28 cellular contexts compared by ENCODE assay signal in the genomic region with DNA sequence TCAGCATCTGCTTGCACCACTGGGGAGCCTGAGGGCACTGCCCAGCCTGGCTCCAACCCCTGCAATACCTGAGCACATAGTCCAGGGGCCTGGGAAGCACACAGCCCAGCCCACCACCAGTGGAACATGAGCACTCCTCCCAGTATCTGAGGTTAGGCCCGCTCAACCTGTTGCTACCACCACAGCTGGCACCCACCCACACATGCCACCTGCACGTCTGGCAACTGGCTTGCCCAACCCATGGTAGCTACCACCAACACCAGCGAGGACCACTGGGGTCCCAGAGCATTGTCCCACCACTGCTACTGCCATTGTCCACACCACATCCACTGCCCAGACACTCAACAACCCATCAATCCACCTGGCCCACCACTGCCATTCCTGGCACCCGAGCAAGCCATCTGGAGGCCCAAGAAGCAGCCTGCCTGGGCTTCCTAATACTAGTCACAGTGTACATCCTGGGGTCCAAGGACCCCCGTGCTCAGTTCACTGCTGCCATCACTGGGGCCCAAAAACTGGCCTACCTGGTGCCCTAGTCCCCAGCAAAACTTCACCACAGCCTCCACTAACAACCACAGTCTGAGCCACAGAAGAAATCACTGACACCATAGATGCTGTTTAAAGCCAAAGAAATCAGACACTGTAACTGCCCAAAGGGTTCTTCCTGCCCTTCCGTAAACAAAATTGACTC.
A peak's percentile ranks its signal among the peaks of the same experiment; 100 is the strongest.
DNase-seq lines count a peak whose midpoint lies in the region; ATAC-seq, FAIRE-seq and TF ChIP-seq lines count a peak whose summit lies in the region.
"Had no signal": no experiment of that assay in that cellular context is flagged by ENCODE, and none has a peak within 500 bp of the region (broad histone marks: within the 10 kb centered on the region; RNA-seq: fewer than 3 reads in every experiment).

No MANE protein-coding gene starts in this region.

- POLR2A ChIA-PET in PC-3 (lab: Charles Lee; ENCODE audit: unreplicated experiment) = no interaction called here

- H3K27me3 ChIP-seq in PC-3 (ENCODE audit: low read length) (no peaks in the 10 kb centered on the region), neuronal stem cell (ENCODE audit: control insufficient read depth in 3 of 3, insufficient read depth in 3 of 3, low read depth in 1 of 3, low read length in 3 of 3) (no peaks in the 10 kb centered on the region), small intestine (ENCODE audit: control insufficient read depth in 2 of 2, insufficient read depth in 2 of 2, low read length in 2 of 2) (no peaks in the 10 kb centered on the region)
- H3K27me3 ChIP-seq: BLaER1 had no signal

- no peak overlapping the region for H4K91ac ChIP-seq in neuronal stem cell (ENCODE audit: low read depth, low read length, poor library complexity)

- H3K4me1 ChIP-seq in PC-3 (ENCODE audit: insufficient read depth, low read length) (peaks cover 5% of the 10 kb centered on the region), neuronal stem cell (ENCODE audit: control insufficient read depth in 2 of 2, insufficient read depth in 1 of 2, low read depth in 1 of 2, low read length in 2 of 2) (no peaks in the 10 kb centered on the region), small intestine (ENCODE audit: control insufficient read depth in 2 of 2, insufficient read depth in 1 of 2, low read depth in 1 of 2, low read length in 1 of 2) (no peaks in the 10 kb centered on the region)
- H3K4me1 ChIP-seq: BLaER1 had no signal

- no peaks in the 10 kb centered on the region for H3K4me1 Mint-ChIP-seq in progenitor cell of endocrine pancreas (ENCODE audit: low read depth)
- H3K4me1 Mint-ChIP-seq: CD4-positive, CD25-positive, alpha-beta regulatory T cell had no signal

- H2BK120ac ChIP-seq in neuronal stem cell (ENCODE audit: low read depth, low read length) = no peak overlapping the region

- H3K9me3 ChIP-seq in PC-3 (ENCODE audit: low read length) (no peaks in the 10 kb centered on the region), neuronal stem cell (replicated peaks in 1 of 2; ENCODE audit: control insufficient read depth in 2 of 2, insufficient read depth in 1 of 2, low read depth in 1 of 2, low read length in 2 of 2) (no peaks in the 10 kb centered on the region), small intestine (ENCODE audit: control insufficient read depth, low read depth) (no peaks in the 10 kb centered on the region)

- no CpG with 5 or more reads among the region's 6 CpGs for WGBS in neuronal stem cell (ENCODE audit: extremely low coverage in 2 of 2, insufficient read length in 2 of 2, insufficient replicate concordance in 1 of 2), 2 donors
- WGBS in small intestine, 3 donors = 80 to 88% (median 86%) methylated on average over 6 of the region's 6 CpGs

- DNase-seq in Right ventricle myocardium inferior (ENCODE audit: missing footprints) (no peak), Right ventricle myocardium superior (no peak), PC-3 (peak; percentile 11), neuronal stem cell (ENCODE audit: low spot score) (no peak), urothelium cell line (ENCODE audit: low spot score) (no peak), small intestine (no peak), progenitor cell of endocrine pancreas (ENCODE audit: low spot score, unreplicated experiment) (no peak)
- DNase-seq: CD4-positive, CD25-positive, alpha-beta regulatory T cell; DMS53; GOT3; Kasumi-1; MV-4-11; NCI-H1105; NCI-H1436 treated with DMSO at 0.1 percent for 48 hours; NCI-H187 treated with DMSO at 0.1 percent for 48 hours; NCI-H2171 treated with DMSO at 0.1 percent for 48 hours; NCI-H345; NCI-H510A treated with DMSO at 0.1 percent for 48 hours; NCI-H748 treated with DMSO at 0.1 percent for 48 hours; PC-9; SHP77 had no signal

- H3K27me3 Mint-ChIP-seq in progenitor cell of endocrine pancreas = no peaks in the 10 kb centered on the region

- H2BK5ac ChIP-seq in neuronal stem cell (ENCODE audit: low read length) = peak overlapping the region; percentile 82

- H3K4me3 ChIP-seq in PC-3 (ENCODE audit: low read length) (no peak overlapping the region), neuronal stem cell (ENCODE audit: low read length in 2 of 2) (no peak overlapping the region), small intestine (ENCODE audit: low read depth in 1 of 2, low read length in 2 of 2) (no peak overlapping the region)
- H3K4me3 ChIP-seq: BLaER1, K562, PC-9 had no signal

- FAIRE-seq in urothelium cell line (lab: Jason Lieb, UNC) = peak; percentile 48
- no peak for FAIRE-seq in small intestine (lab: Jason Lieb, UNC)
- FAIRE-seq: A204.1, G401.6, HepG2, K562 had no signal

- CTCF ChIA-PET in PC-3 (lab: Charles Lee) = no interaction called here

- H4K8ac ChIP-seq in neuronal stem cell (ENCODE audit: low read depth, low read length) = peak overlapping the region; percentile 66

- H3K79me2 ChIP-seq in PC-3 (ENCODE audit: low read length) = no peaks in the 10 kb centered on the region

- H2AFZ ChIP-seq in PC-3 (ENCODE audit: low read length) (0 out of 2 replicates have a peak overlapping the region, but pooled peaks have one; percentile 18), neuronal stem cell (ENCODE audit: low read length) (peak overlapping the region; percentile 42)
- H2AFZ ChIP-seq: PC-9 had no signal

- H2AK5ac ChIP-seq in neuronal stem cell (ENCODE audit: low read depth, low read length) = peak overlapping the region; percentile 50

- H3K27ac Mint-ChIP-seq in progenitor cell of endocrine pancreas = no peak overlapping the region
- H3K27ac Mint-ChIP-seq: CD4-positive, CD25-positive, alpha-beta regulatory T cell had no signal

- no peaks in the 10 kb centered on the region for H3K36me3 Mint-ChIP-seq in progenitor cell of endocrine pancreas (ENCODE audit: insufficient read depth)
- H3K36me3 Mint-ChIP-seq: CD4-positive, CD25-positive, alpha-beta regulatory T cell had no signal

- H3K4me2 ChIP-seq in PC-3 (ENCODE audit: low read length) (no peak overlapping the region), neuronal stem cell (ENCODE audit: insufficient read depth, low read length, poor library complexity, severe bottlenecking) (no peak overlapping the region)
- H3K4me2 ChIP-seq: BLaER1, PC-9 had no signal

- ATAC-seq in Right ventricle myocardium inferior = peak; percentile 34
- ATAC-seq in Right ventricle myocardium superior (ENCODE audit: poor library complexity) = no peak
- ATAC-seq in PC-3 = peak; percentile 37
- no peak for ATAC-seq in GM21367 (IDR thresholded peaks at IDR 0.05; ENCODE audit: unreplicated experiment)
- ATAC-seq: HCT116, K562 had no signal

- H3K9me2 ChIP-seq in PC-3 (replicated peaks; ENCODE audit: low read length) = no peaks in the 10 kb centered on the region

- no peak overlapping the region for H3K4ac ChIP-seq in neuronal stem cell (ENCODE audit: low read length)

- no peaks in the 10 kb centered on the region for H3K79me1 ChIP-seq in neuronal stem cell (ENCODE audit: low read depth, low read length)

- BruUV-seq in PC-3 (replicated peaks; lab: Mats Ljungman, UMichigan) = no TSS peak

- H3K14ac ChIP-seq in neuronal stem cell (ENCODE audit: low read length) = no peak overlapping the region

- H3K9me3 Mint-ChIP-seq in progenitor cell of endocrine pancreas (ENCODE audit: low read depth) = no peaks in the 10 kb centered on the region

- H3K27ac ChIP-seq in PC-3 (ENCODE audit: low read length) (no peak overlapping the region), neuronal stem cell (replicated peaks; ENCODE audit: low read length) (no peak overlapping the region), small intestine (ENCODE audit: low read depth in 1 of 2, low read length in 1 of 2) (peak overlapping the region in 1 of 2 donors; percentile 11)
- H3K27ac ChIP-seq: BLaER1, PC-9 had no signal

- H3K23ac ChIP-seq in neuronal stem cell (ENCODE audit: low read depth, low read length, poor library complexity) = peak overlapping the region; percentile 32

- H2BK15ac ChIP-seq in neuronal stem cell (ENCODE audit: low read length) = peak overlapping the region; percentile 43

- no peaks in the 10 kb centered on the region for H4K20me1 ChIP-seq in PC-3 (ENCODE audit: low read length)
- H4K20me1 ChIP-seq: BLaER1 had no signal

- H2BK12ac ChIP-seq in neuronal stem cell (ENCODE audit: low read length) = no peak overlapping the region

- H3F3A ChIP-seq in PC-3 (ENCODE audit: low read length, unreplicated experiment) = no peaks in the 10 kb centered on the region

- H3K36me3 ChIP-seq in PC-3 (ENCODE audit: low read depth, low read length) (no peaks in the 10 kb centered on the region), neuronal stem cell (replicated peaks in 1 of 2; ENCODE audit: control insufficient read depth in 2 of 2, insufficient read depth in 2 of 2, low read length in 2 of 2) (no peaks in the 10 kb centered on the region), small intestine (ENCODE audit: control insufficient read depth in 2 of 2, insufficient read depth in 2 of 2, low read length in 2 of 2) (no peaks in the 10 kb centered on the region)
- H3K36me3 ChIP-seq: BLaER1 had no signal

- no peak overlapping the region for H3K9ac ChIP-seq in PC-3 (ENCODE audit: low read length)
- H3K9ac ChIP-seq in neuronal stem cell (ENCODE audit: low read depth, low read length, poor library complexity) = no peak overlapping the region
- H3K9ac ChIP-seq: BLaER1 had no signal

- no peak for TF ChIP-seq CTCF in PC-3 (conservative IDR thresholded peaks at IDR 0.05; ENCODE audit: low read depth, low read length)
- no peak for TF ChIP-seq CTCF in progenitor cell of endocrine pancreas (IDR thresholded peaks at IDR 0.05; ENCODE audit: unreplicated experiment)

- no peak overlapping the region for H3K18ac ChIP-seq in neuronal stem cell (ENCODE audit: low read length)

- intact Hi-C loops in Right ventricle myocardium inferior (cut with DNase I) (no loop called here), Right ventricle myocardium superior (cut with DNase I) (no loop called here), PC-3 (cut with micrococcal nuclease) (no loop called here)

- no peak overlapping the region for H3K4me3 Mint-ChIP-seq in progenitor cell of endocrine pancreas (ENCODE audit: low read depth)
- H3K4me3 Mint-ChIP-seq: CD4-positive, CD25-positive, alpha-beta regulatory T cell had no signal

Comparison
In these comparisons a context has a peak if more than half of its experiments do, and no peak if none do; other contexts are left out.
1. ATAC-seq: peak in Right ventricle myocardium inferior (single experiment) and PC-3 (single experiment); none in Right ventricle myocardium superior (single experiment) and GM21367 (single experiment).